9 cellular contexts compared by ENCODE assay signal in the genomic region with DNA sequence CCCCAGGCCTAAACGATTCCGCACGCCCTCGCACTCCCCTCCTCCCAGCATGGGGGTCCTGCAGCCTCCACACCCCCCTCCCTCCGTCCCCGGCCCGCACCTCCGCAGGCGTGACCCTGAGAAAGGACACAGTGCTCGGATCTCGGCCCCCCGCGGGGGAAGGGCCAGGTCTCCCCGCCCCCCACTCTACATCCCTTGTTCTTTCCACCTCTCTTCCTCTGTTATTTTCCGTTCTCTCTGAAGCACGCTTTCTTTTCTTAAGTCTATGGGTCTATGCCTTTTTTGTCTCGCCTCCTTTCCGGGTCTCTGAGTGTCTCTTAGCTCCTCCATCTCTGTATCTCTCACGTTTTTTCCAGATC. TPM values are rescaled to one million over a fixed set of nuclear protein-coding genes. Genes with fewer than 3 reads are reported as not detected.
DNase-seq lines count a peak whose midpoint lies in the region; ATAC-seq and TF ChIP-seq lines count a peak whose summit lies in the region.
"Had no signal": no experiment of that assay in that cellular context is flagged by ENCODE, and none has a peak within 500 bp of the region (broad histone marks: within the 10 kb centered on the region; RNA-seq: fewer than 3 reads in every experiment).

No MANE protein-coding gene starts in this region.

- peak overlapping the region; percentile 94 for H3K4me2 ChIP-seq in GM23338

- TF ChIP-seq CTCF in AG09309 (IDR thresholded peaks at IDR 0.05; ENCODE audit: control insufficient read depth, insufficient read depth, low read depth, low read length, missing control alignments) (no peak), GM23338 (conservative IDR thresholded peaks at IDR 0.05; ENCODE audit: low read depth in 2 of 2) (no peak), VCaP (conservative IDR thresholded peaks at IDR 0.05) (no peak)

- H3K4me3 Mint-ChIP-seq in GM23338, result peak overlapping the region; percentile 83

- H3K4me1 ChIP-seq in GM23338 (ENCODE audit: insufficient read depth), result peaks cover 26% of the 10 kb centered on the region
- peaks cover 19% of the 10 kb centered on the region for H3K4me1 ChIP-seq in rectal smooth muscle tissue (ENCODE audit: control insufficient read depth, insufficient read depth, low read length)

- peak overlapping the region; percentile 100 for H2AFZ ChIP-seq in GM23338

- H3K27me3 Mint-ChIP-seq in GM23338 (ENCODE audit: insufficient read depth, low read depth, poor library complexity), result peaks cover 82% of the 10 kb centered on the region

- no peak overlapping the region for H3K27ac Mint-ChIP-seq in GM23338

- no peaks in the 10 kb centered on the region for H3K36me3 ChIP-seq in GM23338 (ENCODE audit: insufficient read depth)
- no peaks in the 10 kb centered on the region for H3K36me3 ChIP-seq in rectal smooth muscle tissue (ENCODE audit: control insufficient read depth, insufficient read depth, low read length)

- H3K79me2 ChIP-seq in GM23338 (replicated peaks; ENCODE audit: insufficient read depth), result no peaks in the 10 kb centered on the region

- no peaks in the 10 kb centered on the region for H3K9me2 ChIP-seq in GM23338 (ENCODE audit: insufficient read depth)

- no peaks in the 10 kb centered on the region; the same call in 1 of the 3 replicates for H3K36me3 Mint-ChIP-seq in GM23338 (ENCODE audit: low read depth)

- peaks cover 18% of the 10 kb centered on the region for H3F3A ChIP-seq in GM23338 (replicated peaks; ENCODE audit: low read depth)

- H3K9ac ChIP-seq in rectal smooth muscle tissue (ENCODE audit: low read length), result no peak overlapping the region

- H3K4me1 Mint-ChIP-seq in GM23338, result peaks cover 31% of the 10 kb centered on the region

- H3K27ac ChIP-seq in GM23338 (ENCODE audit: low read depth) (no peak overlapping the region), VCaP (peak overlapping the region; percentile 51), rectal smooth muscle tissue (ENCODE audit: low read depth, low read length) (no peak overlapping the region)

- H3K4me3 ChIP-seq in AG09309 (ENCODE audit: control insufficient read depth, low read depth, low read length) (peak overlapping the region; percentile 49), GM23338 (peak overlapping the region; percentile 66), rectal smooth muscle tissue (ENCODE audit: low read length) (peak overlapping the region; percentile 75)

- no peak; the same call in 2 of the 3 replicates for ATAC-seq in GM23338
- no peak for ATAC-seq in HG02763 (IDR thresholded peaks at IDR 0.05; ENCODE audit: unreplicated experiment)

- peaks cover 7% of the 10 kb centered on the region; the same call in 2 of the 3 replicates for H3K9me3 Mint-ChIP-seq in GM23338

- no peak for DNase-seq in AG09309 (ENCODE audit: low read depth)
- DNase-seq in GM23338 (ENCODE audit: low spot score), result peak; percentile 75
- peak; percentile 44 for DNase-seq in foreskin melanocyte
- no peak for DNase-seq in NCI-H1092 (lab: John Stamatoyannopoulos, UW)
- no peak for DNase-seq in COLO829 (ENCODE audit: low spot score)

- H4K20me1 ChIP-seq in GM23338 (replicated peaks; ENCODE audit: insufficient read depth), result peaks cover 6% of the 10 kb centered on the region; the same call in 1 of the 2 replicates

- H3K27me3 ChIP-seq in GM23338 (ENCODE audit: insufficient read depth) (peaks cover 87% of the 10 kb centered on the region), rectal smooth muscle tissue (ENCODE audit: control insufficient read depth, insufficient read depth, low read length) (peaks cover 18% of the 10 kb centered on the region)

TF ChIP-seq in GM23338, 12 proteins besides CTCF, POLR2A, EP300 and RAD21:
- TF ChIP-seq, protein P1, sequence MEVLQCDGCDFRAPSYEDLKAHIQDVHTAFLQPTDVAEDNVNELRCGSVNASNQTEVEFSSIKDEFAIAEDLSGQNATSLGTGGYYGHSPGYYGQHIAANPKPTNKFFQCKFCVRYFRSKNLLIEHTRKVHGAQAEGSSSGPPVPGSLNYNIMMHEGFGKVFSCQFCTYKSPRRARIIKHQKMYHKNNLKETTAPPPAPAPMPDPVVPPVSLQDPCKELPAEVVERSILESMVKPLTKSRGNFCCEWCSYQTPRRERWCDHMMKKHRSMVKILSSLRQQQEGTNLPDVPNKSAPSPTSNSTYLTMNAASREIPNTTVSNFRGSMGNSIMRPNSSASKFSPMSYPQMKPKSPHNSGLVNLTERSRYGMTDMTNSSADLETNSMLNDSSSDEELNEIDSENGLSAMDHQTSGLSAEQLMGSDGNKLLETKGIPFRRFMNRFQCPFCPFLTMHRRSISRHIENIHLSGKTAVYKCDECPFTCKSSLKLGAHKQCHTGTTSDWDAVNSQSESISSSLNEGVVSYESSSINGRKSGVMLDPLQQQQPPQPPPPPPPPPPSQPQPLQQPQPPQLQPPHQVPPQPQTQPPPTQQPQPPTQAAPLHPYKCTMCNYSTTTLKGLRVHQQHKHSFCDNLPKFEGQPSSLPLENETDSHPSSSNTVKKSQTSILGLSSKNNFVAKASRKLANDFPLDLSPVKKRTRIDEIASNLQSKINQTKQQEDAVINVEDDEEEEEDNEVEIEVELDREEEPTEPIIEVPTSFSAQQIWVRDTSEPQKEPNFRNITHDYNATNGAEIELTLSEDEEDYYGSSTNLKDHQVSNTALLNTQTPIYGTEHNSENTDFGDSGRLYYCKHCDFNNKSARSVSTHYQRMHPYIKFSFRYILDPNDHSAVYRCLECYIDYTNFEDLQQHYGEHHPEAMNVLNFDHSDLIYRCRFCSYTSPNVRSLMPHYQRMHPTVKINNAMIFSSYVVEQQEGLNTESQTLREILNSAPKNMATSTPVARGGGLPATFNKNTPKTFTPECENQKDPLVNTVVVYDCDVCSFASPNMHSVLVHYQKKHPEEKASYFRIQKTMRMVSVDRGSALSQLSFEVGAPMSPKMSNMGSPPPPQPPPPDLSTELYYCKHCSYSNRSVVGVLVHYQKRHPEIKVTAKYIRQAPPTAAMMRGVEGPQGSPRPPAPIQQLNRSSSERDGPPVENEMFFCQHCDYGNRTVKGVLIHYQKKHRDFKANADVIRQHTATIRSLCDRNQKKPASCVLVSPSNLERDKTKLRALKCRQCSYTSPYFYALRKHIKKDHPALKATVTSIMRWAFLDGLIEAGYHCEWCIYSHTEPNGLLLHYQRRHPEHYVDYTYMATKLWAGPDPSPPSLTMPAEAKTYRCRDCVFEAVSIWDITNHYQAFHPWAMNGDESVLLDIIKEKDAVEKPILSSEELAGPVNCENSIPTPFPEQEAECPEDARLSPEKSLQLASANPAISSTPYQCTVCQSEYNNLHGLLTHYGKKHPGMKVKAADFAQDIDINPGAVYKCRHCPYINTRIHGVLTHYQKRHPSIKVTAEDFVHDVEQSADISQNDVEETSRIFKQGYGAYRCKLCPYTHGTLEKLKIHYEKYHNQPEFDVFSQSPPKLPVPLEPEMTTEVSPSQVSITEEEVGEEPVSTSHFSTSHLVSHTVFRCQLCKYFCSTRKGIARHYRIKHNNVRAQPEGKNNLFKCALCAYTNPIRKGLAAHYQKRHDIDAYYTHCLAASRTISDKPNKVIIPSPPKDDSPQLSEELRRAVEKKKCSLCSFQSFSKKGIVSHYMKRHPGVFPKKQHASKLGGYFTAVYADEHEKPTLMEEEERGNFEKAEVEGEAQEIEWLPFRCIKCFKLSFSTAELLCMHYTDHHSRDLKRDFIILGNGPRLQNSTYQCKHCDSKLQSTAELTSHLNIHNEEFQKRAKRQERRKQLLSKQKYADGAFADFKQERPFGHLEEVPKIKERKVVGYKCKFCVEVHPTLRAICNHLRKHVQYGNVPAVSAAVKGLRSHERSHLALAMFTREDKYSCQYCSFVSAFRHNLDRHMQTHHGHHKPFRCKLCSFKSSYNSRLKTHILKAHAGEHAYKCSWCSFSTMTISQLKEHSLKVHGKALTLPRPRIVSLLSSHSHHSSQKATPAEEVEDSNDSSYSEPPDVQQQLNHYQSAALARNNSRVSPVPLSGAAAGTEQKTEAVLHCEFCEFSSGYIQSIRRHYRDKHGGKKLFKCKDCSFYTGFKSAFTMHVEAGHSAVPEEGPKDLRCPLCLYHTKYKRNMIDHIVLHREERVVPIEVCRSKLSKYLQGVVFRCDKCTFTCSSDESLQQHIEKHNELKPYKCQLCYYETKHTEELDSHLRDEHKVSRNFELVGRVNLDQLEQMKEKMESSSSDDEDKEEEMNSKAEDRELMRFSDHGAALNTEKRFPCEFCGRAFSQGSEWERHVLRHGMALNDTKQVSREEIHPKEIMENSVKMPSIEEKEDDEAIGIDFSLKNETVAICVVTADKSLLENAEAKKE (CRISPR knock-in tag; IDR thresholded peaks at IDR 0.05), result no peak
- peak; percentile 45 for TF ChIP-seq EZH2 (IDR thresholded peaks at IDR 0.05; ENCODE audit: low read depth, unreplicated experiment)
TF ChIP-seq in GM23338: peak in this region for 1.

RNA-seq across cellular contexts. Expression of a gene that starts 2.0 kb away (rescaled TPM):
- total RNA-seq in GM23338 (2014; rRNA removed; shearing (Covaris generic)), result 0.14 TPM in 1 of 2 replicates, not detected in the other
- polyA plus RNA-seq in GM23338 (2016; fragmentation: Nextera tagmentation; extraction: Ambion mirVana), result 0.24 TPM in 1 of 2 replicates, not detected in the other
- total RNA-seq: lung microvascular endothelial cell had no signal

RNA-seq across cellular contexts. Expression of a gene that starts 7.6 kb away (rescaled TPM):
- total RNA-seq in GM23338 (2014; rRNA removed; shearing (Covaris generic)), result 0.10 and 1.6 TPM in 2 replicates
- polyA plus RNA-seq in GM23338 (2016; fragmentation: Nextera tagmentation; extraction: Ambion mirVana), result 0.27 TPM in 1 of 2 replicates, not detected in the other
- total RNA-seq: lung microvascular endothelial cell had no signal

RNA-seq across cellular contexts. Expression of a gene that starts 26.3 kb away (rescaled TPM):
- total RNA-seq in GM23338 (2014; rRNA removed; shearing (Covaris generic)), result 36.1 and 40.5 TPM in 2 replicates
- polyA plus RNA-seq in GM23338 (2016; fragmentation: Nextera tagmentation; extraction: Ambion mirVana), result 12.2 and 12.4 TPM in 2 replicates

RNA-seq across cellular contexts. Expression of a gene that starts 36.8 kb away (rescaled TPM):
- total RNA-seq in GM23338 (2014; rRNA removed; shearing (Covaris generic)), result 6.9 and 9.8 TPM in 2 replicates
- 25.4 and 32.3 TPM in 2 replicates for polyA plus RNA-seq in GM23338 (2016; fragmentation: Nextera tagmentation; extraction: Ambion mirVana)

RNA-seq across cellular contexts. Expression of a gene that starts 38.4 kb away (rescaled TPM):
- total RNA-seq in GM23338 (2014; rRNA removed; shearing (Covaris generic)), result 1.4 TPM in 1 of 2 replicates, not detected in the other
- 0.16 and 0.30 TPM in 2 replicates for polyA plus RNA-seq in GM23338 (2016; fragmentation: Nextera tagmentation; extraction: Ambion mirVana)
- total RNA-seq: lung microvascular endothelial cell had no signal

Comparison
In these comparisons a context has a peak if more than half of its experiments do, and no peak if none do; other contexts are left out.
1. DNase-seq: peak in GM23338 (single experiment) and foreskin melanocyte (single experiment); none in AG09309 (single experiment), NCI-H1092 (single experiment) and COLO829 (single experiment).
2. Peak in every context shown above with its lines, with median percentiles within 50 percentile points of each other: H3K4me3 ChIP-seq.